ENCODE assay signal across 29 cellular contexts in the genomic region with DNA sequence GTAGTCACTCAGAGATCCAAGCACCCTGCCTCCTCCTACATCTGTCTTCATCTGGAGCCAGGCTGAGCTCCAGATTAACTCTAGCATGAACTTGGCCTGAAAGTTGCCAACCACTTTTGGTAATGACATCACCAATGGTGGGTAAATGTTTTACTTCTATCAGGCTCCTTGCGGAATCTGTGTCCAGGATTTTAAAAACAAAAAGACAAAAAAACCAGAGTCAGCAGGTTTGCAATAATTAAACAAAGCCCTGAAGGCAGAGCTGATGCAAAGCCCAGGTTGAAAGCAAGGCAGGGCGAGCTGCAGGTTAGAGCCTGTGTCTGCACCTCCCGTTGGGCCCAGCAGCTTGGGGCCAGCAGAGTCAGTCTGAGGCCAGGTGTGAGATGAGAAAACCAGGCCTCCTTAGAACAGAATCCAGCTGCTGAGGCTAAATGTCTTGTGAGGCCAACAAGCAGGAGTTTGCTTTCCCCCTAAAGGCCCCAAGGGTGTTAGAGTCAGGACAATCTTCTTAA. TPM values are rescaled to one million over a fixed set of nuclear protein-coding genes. Genes with fewer than 3 reads are reported as not detected.
DNase-seq lines count a peak whose midpoint lies in the region; ATAC-seq, FAIRE-seq and TF ChIP-seq lines count a peak whose summit lies in the region.
"Had no signal": no experiment of that assay in that cellular context is flagged by ENCODE, and none has a peak within 500 bp of the region (broad histone marks: within the 10 kb centered on the region; RNA-seq: fewer than 3 reads in every experiment).

No MANE protein-coding gene starts in this region.

- peak overlapping the region; percentile 28 for H3K18ac ChIP-seq in mesendoderm (ENCODE audit: low read length)

- no peaks in the 10 kb centered on the region for H3K4me1 Mint-ChIP-seq in activated CD4-positive, alpha-beta T cell treated with anti-CD3 and anti-CD28 coated beads, Interleukin-2, amount 10 ng/mL, durations not matched to agents 7 days and 5 days
- H3K4me1 Mint-ChIP-seq in activated CD8-positive, alpha-beta T cell treated with anti-CD3 and anti-CD28 coated beads, Interleukin-2, amount 10 ng/mL, durations not matched to agents 7 days and 5 days (ENCODE audit: low read depth): no peaks in the 10 kb centered on the region
- H3K4me1 Mint-ChIP-seq: CD14-positive monocyte; CD8-positive, alpha-beta memory T cell had no signal

- no peak overlapping the region for H2AFZ ChIP-seq in HepG2 (ENCODE audit: low read length)
- H2AFZ ChIP-seq: PC-9 had no signal

- no peak overlapping the region for H3K23ac ChIP-seq in mesendoderm (ENCODE audit: low read length)

- H3K9me3 ChIP-seq in HepG2 (ENCODE audit: low read length): no peaks in the 10 kb centered on the region
- no peaks in the 10 kb centered on the region for H3K9me3 ChIP-seq in right lobe of liver
- H3K9me3 ChIP-seq: BE2C, SJSA1 had no signal

- H3K27ac Mint-ChIP-seq in activated CD4-positive, alpha-beta T cell treated with anti-CD3 and anti-CD28 coated beads, Interleukin-2, amount 10 ng/mL, durations not matched to agents 7 days and 5 days: no peak overlapping the region
- no peak overlapping the region for H3K27ac Mint-ChIP-seq in activated CD8-positive, alpha-beta T cell treated with anti-CD3 and anti-CD28 coated beads, Interleukin-2, amount 10 ng/mL, durations not matched to agents 7 days and 5 days
- H3K27ac Mint-ChIP-seq: CD14-positive monocyte; CD8-positive, alpha-beta memory T cell had no signal

- 27% methylated on average over 3 of the region's 3 CpGs for WGBS in HepG2 (ENCODE audit: low lambda C conversion rate)
- WGBS in right lobe of liver (ENCODE audit: insufficient coverage, low coverage, low lambda C conversion rate, missing lambda C conversion rate): 68% methylated on average over 3 of the region's 3 CpGs
- no CpG with 5 or more reads among the region's 3 CpGs for WGBS in mesendoderm (ENCODE audit: extremely low coverage, insufficient coverage, low lambda C conversion rate)

- H4K20me1 ChIP-seq in HepG2 (ENCODE audit: insufficient read depth, low read length): no peaks in the 10 kb centered on the region; the same call in 1 of the 2 replicates

- POLR2A ChIA-PET in HepG2 (lab: Yijun Ruan, JAX): no interaction called here
- POLR2A ChIA-PET in activated CD4-positive, alpha-beta T cell treated with anti-CD3 and anti-CD28 coated beads, Interleukin-2, amount 10 ng/mL, durations not matched to agents 7 days and 5 days (lab: Charles Lee): no interaction called here
- POLR2A ChIA-PET in activated CD8-positive, alpha-beta T cell treated with anti-CD3 and anti-CD28 coated beads, Interleukin-2, amount 10 ng/mL, durations not matched to agents 7 days and 5 days (lab: Charles Lee): no interaction called here

- ATAC-seq in HepG2: no peak
- no peak for ATAC-seq in right lobe of liver
- ATAC-seq in esophagus mucosa: peak; percentile 96
- no peak for ATAC-seq in activated CD8-positive, alpha-beta T cell treated with anti-CD3 and anti-CD28 coated beads, Interleukin-2, amount 10 ng/mL, durations not matched to agents 7 days and 5 days

- no peak overlapping the region for H4K8ac ChIP-seq in mesendoderm (ENCODE audit: low read depth, low read length)

- H3K4me2 ChIP-seq in HepG2 (ENCODE audit: low read depth, low read length) (no peak overlapping the region), mesendoderm (ENCODE audit: low read length) (no peak overlapping the region)
- H3K4me2 ChIP-seq: PC-9 had no signal

- H3K56ac ChIP-seq in mesendoderm (ENCODE audit: low read length): no peak overlapping the region

- H3K4ac ChIP-seq in mesendoderm (ENCODE audit: low read depth, low read length): no peak overlapping the region

- DNase-seq in HepG2 (ENCODE audit: low spot score) (no peak), right lobe of liver (no peak), mesendoderm (no peak), SKM-1 treated with dmso at 0.1 percent for 144 hours (lab: John Stamatoyannopoulos, UW; ENCODE audit: unreplicated experiment) (no peak)
- no peak for DNase-seq in activated CD4-positive, alpha-beta T cell treated with anti-CD3 and anti-CD28 coated beads, Interleukin-2, amount 10 ng/mL, durations not matched to agents 7 days and 5 days
- no peak for DNase-seq in activated CD8-positive, alpha-beta T cell treated with anti-CD3 and anti-CD28 coated beads, Interleukin-2, amount 10 ng/mL, durations not matched to agents 7 days and 5 days
- DNase-seq: ACHN; BE2C; CD8-positive, alpha-beta memory T cell; DMS 273 treated with DMSO at 0.1 percent for 48 hours; DND-41; MV-4-11; NCI-H1105 treated with DMSO at 0.1 percent for 48 hours; NCI-H146; NCI-H1930; NCI-H446 treated with DMSO at 0.1 percent for 48 hours; NCI-H526; NCI-H82; NK-92 treated with Interleukin-12 subunit alpha and Interleukin-12 subunit beta, amount 100 ng/mL, for 24 hours; PC-9; Right ventricle myocardium superior; RPMI8226 had no signal

- FAIRE-seq in HepG2 (lab: Jason Lieb, UNC): no peak
- FAIRE-seq: GM18507, H54 had no signal

- H3K27me3 Mint-ChIP-seq in activated CD4-positive, alpha-beta T cell treated with anti-CD3 and anti-CD28 coated beads, Interleukin-2, amount 10 ng/mL, durations not matched to agents 7 days and 5 days: peaks cover 6% of the 10 kb centered on the region
- H3K27me3 Mint-ChIP-seq in activated CD8-positive, alpha-beta T cell treated with anti-CD3 and anti-CD28 coated beads, Interleukin-2, amount 10 ng/mL, durations not matched to agents 7 days and 5 days (ENCODE audit: low read depth): peaks cover 2% of the 10 kb centered on the region

- H3K4me3 ChIP-seq in HepG2 (replicated peaks in 1 of 3; ENCODE audit: insufficient read depth in 1 of 3, low read depth in 2 of 3, low read length in 3 of 3) (no peak overlapping the region), right lobe of liver (no peak overlapping the region), mesendoderm (ENCODE audit: low read length) (no peak overlapping the region)
- H3K4me3 ChIP-seq: PC-9, SJSA1 had no signal

- H3K9me3 Mint-ChIP-seq in activated CD4-positive, alpha-beta T cell treated with anti-CD3 and anti-CD28 coated beads, Interleukin-2, amount 10 ng/mL, durations not matched to agents 7 days and 5 days: no peaks in the 10 kb centered on the region
- no peaks in the 10 kb centered on the region for H3K9me3 Mint-ChIP-seq in activated CD8-positive, alpha-beta T cell treated with anti-CD3 and anti-CD28 coated beads, Interleukin-2, amount 10 ng/mL, durations not matched to agents 7 days and 5 days (ENCODE audit: insufficient read depth)
- H3K9me3 Mint-ChIP-seq: CD8-positive, alpha-beta memory T cell had no signal

- H3K4me1 ChIP-seq in HepG2 (ENCODE audit: insufficient read depth, low read length) (no peaks in the 10 kb centered on the region), right lobe of liver (no peaks in the 10 kb centered on the region), mesendoderm (ENCODE audit: control insufficient read depth, low read depth, low read length) (peaks cover 2% of the 10 kb centered on the region)
- H3K4me1 ChIP-seq: SJSA1 had no signal

- no peak overlapping the region for H2BK15ac ChIP-seq in mesendoderm (replicated peaks; ENCODE audit: low read depth)

- H4K5ac ChIP-seq in mesendoderm (ENCODE audit: low read length): no peak overlapping the region

- H3K79me2 ChIP-seq in HepG2 (ENCODE audit: insufficient read depth, low read length) (no peaks in the 10 kb centered on the region), mesendoderm (ENCODE audit: control insufficient read depth, insufficient read depth, low read length) (no peaks in the 10 kb centered on the region)

- H3K36me3 Mint-ChIP-seq in activated CD4-positive, alpha-beta T cell treated with anti-CD3 and anti-CD28 coated beads, Interleukin-2, amount 10 ng/mL, durations not matched to agents 7 days and 5 days (ENCODE audit: low read depth): no peaks in the 10 kb centered on the region
- H3K36me3 Mint-ChIP-seq in activated CD8-positive, alpha-beta T cell treated with anti-CD3 and anti-CD28 coated beads, Interleukin-2, amount 10 ng/mL, durations not matched to agents 7 days and 5 days (ENCODE audit: low read depth): no peaks in the 10 kb centered on the region
- H3K36me3 Mint-ChIP-seq: CD14-positive monocyte; CD8-positive, alpha-beta memory T cell had no signal

- H2BK5ac ChIP-seq in mesendoderm (ENCODE audit: low read length): no peak overlapping the region

- H3K27me3 ChIP-seq in HepG2 (ENCODE audit: control insufficient read depth in 1 of 2, insufficient read depth in 2 of 2, low read length in 2 of 2): no peaks in the 10 kb centered on the region; a peak in 1 of 5 replicates
- no peaks in the 10 kb centered on the region for H3K27me3 ChIP-seq in right lobe of liver
- H3K27me3 ChIP-seq in mesendoderm (ENCODE audit: insufficient read depth, low read length, poor library complexity): no peaks in the 10 kb centered on the region
- H3K27me3 ChIP-seq: BE2C had no signal

- no peaks in the 10 kb centered on the region for H3K79me1 ChIP-seq in mesendoderm (ENCODE audit: low read length)

- intact Hi-C loops in HepG2 (cut with micrococcal nuclease; ENCODE audit: unreplicated experiment): no loop called here
- intact Hi-C loops in right lobe of liver (cut with DNase I): no loop called here

- TF ChIP-seq POLR2A in HepG2 (IDR thresholded peaks at IDR 0.05; ENCODE audit: insufficient read depth in 1 of 2, low read depth in 2 of 2, low read length in 2 of 2): no peak
- no peak for TF ChIP-seq POLR2A in right lobe of liver (IDR thresholded peaks at IDR 0.05)

- H3K4me3 Mint-ChIP-seq in activated CD4-positive, alpha-beta T cell treated with anti-CD3 and anti-CD28 coated beads, Interleukin-2, amount 10 ng/mL, durations not matched to agents 7 days and 5 days: no peak overlapping the region
- H3K4me3 Mint-ChIP-seq in activated CD8-positive, alpha-beta T cell treated with anti-CD3 and anti-CD28 coated beads, Interleukin-2, amount 10 ng/mL, durations not matched to agents 7 days and 5 days: no peak overlapping the region
- H3K4me3 Mint-ChIP-seq: CD14-positive monocyte; CD8-positive, alpha-beta memory T cell had no signal

- TF ChIP-seq EP300 in HepG2 (IDR thresholded peaks at IDR 0.05; ENCODE audit: low read depth in 2 of 2, low read length in 2 of 2) (no peak), HepG2 (CRISPR knock-in tag; IDR thresholded peaks at IDR 0.05; ENCODE audit: borderline replicate concordance) (no peak)

- H3K36me3 ChIP-seq in HepG2 (replicated peaks in 1 of 2; ENCODE audit: control insufficient read depth in 1 of 2, insufficient read depth in 2 of 2, low read length in 2 of 2) (no peaks in the 10 kb centered on the region), right lobe of liver (no peaks in the 10 kb centered on the region), mesendoderm (ENCODE audit: control insufficient read depth, insufficient read depth, low read length) (no peaks in the 10 kb centered on the region)
- H3K36me3 ChIP-seq: BE2C, SJSA1 had no signal

- H2AK5ac ChIP-seq in mesendoderm (ENCODE audit: low read length): no peak overlapping the region

- H3K9ac ChIP-seq in HepG2 (ENCODE audit: insufficient read depth, low read depth, low read length) (no peak overlapping the region), mesendoderm (ENCODE audit: low read length) (no peak overlapping the region)

- TF ChIP-seq CTCF in HepG2 (CRISPR knock-in tag; IDR thresholded peaks at IDR 0.05) (no peak), right lobe of liver (IDR thresholded peaks at IDR 0.05) (no peak)

- CTCF ChIA-PET in HepG2 (lab: Yijun Ruan, JAX; ENCODE audit: low intra/inter-chr PET ratio, low total read pairs): no interaction called here
- CTCF ChIA-PET in activated CD4-positive, alpha-beta T cell treated with anti-CD3 and anti-CD28 coated beads, Interleukin-2, amount 10 ng/mL, durations not matched to agents 7 days and 5 days (lab: Charles Lee): no interaction called here
- CTCF ChIA-PET in activated CD8-positive, alpha-beta T cell treated with anti-CD3 and anti-CD28 coated beads, Interleukin-2, amount 10 ng/mL, durations not matched to agents 7 days and 5 days (lab: Charles Lee): interaction anchor here (1.2 kb wide), 1 partner anchor 27 kb away, joined by 3 read pairs; no protein-coding TSS in a partner anchor

- in situ Hi-C loops in HepG2 (cut with HindIII; ENCODE audit: extremely low pct_ligation_motif_present, low pct_unique_long_range_greater_than_20kb): no loop called here

- no peak overlapping the region for H2BK120ac ChIP-seq in mesendoderm (ENCODE audit: low read depth, low read length)

- BruUV-seq in HepG2 (replicated peaks; lab: Mats Ljungman, UMichigan): no TSS peak

- no peak for TF ChIP-seq RAD21 in HepG2 (CRISPR knock-in tag; IDR thresholded peaks at IDR 0.05)

- H3K27ac ChIP-seq in HepG2 (ENCODE audit: extremely low read length, insufficient read depth, low read length) (no peak overlapping the region), right lobe of liver (no peak overlapping the region), mesendoderm (ENCODE audit: low read depth, low read length) (no peak overlapping the region)
- H3K27ac ChIP-seq: 22Rv1, HL-60, PC-9, SJSA1 had no signal

RNA-seq across cellular contexts. Expression of gene ALK, which starts 29.1 kb away (rescaled TPM):
- total RNA-seq in HepG2 (2016; rRNA removed; fragmentation: Illumina TruSeq; extraction: Trizol) (not detected in 2 replicates), right lobe of liver (under 1 TPM in 2 of 6 experiments, not detected in 4; 0.04 to 0.06 TPM), esophagus mucosa (0.04 TPM)
- total RNA-seq in HepG2 (2016; cell fraction: cytosol; rRNA removed; fragmentation: Illumina TruSeq; extraction: Trizol; ENCODE audit: low read depth): not detected in 2 replicates
- not detected in 2 replicates for total RNA-seq in HepG2 (2016; cell fraction: insoluble cytoplasmic fraction; rRNA removed; fragmentation: Illumina TruSeq; extraction: Trizol)
- not detected in 2 replicates for total RNA-seq in HepG2 (2016; cell fraction: membrane; rRNA removed; fragmentation: Illumina TruSeq; extraction: Trizol)
- total RNA-seq in HepG2 (2016; cell fraction: nucleus; rRNA removed; fragmentation: Illumina TruSeq; extraction: Trizol): not detected in 2 replicates
- polyA plus RNA-seq in HepG2 (2011; rRNA removed): not detected in 2 replicates
- polyA plus RNA-seq in HepG2 (2011; cell fraction: cytosol; rRNA removed): not detected in 2 replicates
- polyA plus RNA-seq in HepG2 (2011; cell fraction: nucleus; rRNA removed): not detected in 2 replicates
- not detected in 2 replicates for polyA plus RNA-seq in HepG2 (2012)
- polyA plus RNA-seq in HepG2 (2016; cell fraction: cytosol; fragmentation: Illumina TruSeq; extraction: Trizol; ENCODE audit: low read depth): not detected in 2 replicates
- polyA plus RNA-seq in HepG2 (2016; cell fraction: insoluble cytoplasmic fraction; fragmentation: Illumina TruSeq; extraction: Trizol; ENCODE audit: low read depth): not detected in 2 replicates
- not detected in 2 replicates for polyA plus RNA-seq in HepG2 (2016; cell fraction: membrane; fragmentation: Illumina TruSeq; extraction: Trizol; ENCODE audit: low read depth)
- polyA plus RNA-seq in HepG2 (2016; cell fraction: nucleus; fragmentation: Illumina TruSeq; extraction: Trizol; ENCODE audit: insufficient read depth, low read depth): not detected in 2 replicates
- polyA minus RNA-seq in HepG2 (2011; rRNA and poly(A)+ RNA removed; ENCODE audit: low replicate concordance): not detected in 2 replicates
- polyA minus RNA-seq in HepG2 (2011; cell fraction: cytosol; rRNA and poly(A)+ RNA removed): not detected in 2 replicates
- polyA minus RNA-seq in HepG2 (2011; cell fraction: nucleus; rRNA and poly(A)+ RNA removed): not detected in 2 replicates
- polyA plus RNA-seq in mesendoderm (2013, experiment 1 of 2): 0.38 TPM
- 0.41 TPM for polyA plus RNA-seq in mesendoderm (2013, experiment 2 of 2)
- not detected for total RNA-seq in activated CD4-positive, alpha-beta T cell treated with anti-CD3 and anti-CD28 coated beads, Interleukin-2, amount 10 ng/mL, durations not matched to agents 7 days and 5 days
- not detected for total RNA-seq in activated CD8-positive, alpha-beta T cell treated with anti-CD3 and anti-CD28 coated beads, Interleukin-2, amount 10 ng/mL, durations not matched to agents 7 days and 5 days
- total RNA-seq: CD8-positive, alpha-beta memory T cell; PC-9; SJSA1 had no signal
- polyA plus RNA-seq: CD14-positive monocyte; CD8-positive, alpha-beta memory T cell had no signal
